14 cellular contexts compared by ENCODE assay signal in the genomic region with DNA sequence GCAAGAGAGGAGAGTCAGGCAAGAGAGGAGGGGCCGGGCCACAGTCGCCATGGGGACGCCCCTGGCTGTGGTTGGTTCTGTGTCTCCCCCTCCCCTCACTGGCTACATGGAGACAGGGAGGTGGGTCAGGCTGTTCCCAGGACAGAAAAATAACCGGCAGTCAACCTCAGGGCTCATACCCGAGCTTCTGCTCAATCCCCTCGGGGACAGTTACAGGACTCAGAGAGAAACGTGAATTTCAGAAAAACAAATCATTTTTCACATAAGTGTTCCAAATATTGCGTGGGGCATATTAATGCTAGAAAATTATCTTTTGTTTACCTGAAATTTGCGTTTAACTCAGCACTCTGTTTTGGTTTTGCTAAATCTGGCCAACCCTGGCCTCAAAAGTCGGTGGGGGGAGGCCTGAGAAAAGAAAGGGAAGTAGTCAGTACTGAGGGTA. TPM values are rescaled to one million over a fixed set of nuclear protein-coding genes. Genes with fewer than 3 reads are reported as not detected.
DNase-seq lines count a peak whose midpoint lies in the region; ATAC-seq and TF ChIP-seq lines count a peak whose summit lies in the region.
"Had no signal": no experiment of that assay in that cellular context is flagged by ENCODE, and none has a peak within 500 bp of the region (broad histone marks: within the 10 kb centered on the region; RNA-seq: fewer than 3 reads in every experiment).

No MANE protein-coding gene starts in this region.

- TF ChIP-seq POLR2A in esophagus muscularis mucosa (IDR thresholded peaks at IDR 0.05; ENCODE audit: low read depth): no peak

- peak overlapping the region; percentile 53 to 77 (median 55); a peak in 3 of 7 replicates for H3K27ac Mint-ChIP-seq in H9
- H3K27ac Mint-ChIP-seq: activated CD4-positive, alpha-beta T cell treated with anti-CD3 and anti-CD28 coated beads, Interleukin-2, amount 10 ng/mL, durations not matched to agents 7 days and 5 days; natural killer cell treated with Interleukin-12 subunit alpha and Interleukin-12 subunit beta and Interleukin-15 and Interleukin-18, amount 100 ng/mL, for 72 hours; stimulated activated naive CD8-positive, alpha-beta T cell treated with anti-CD3 and anti-CD28 coated beads, Interleukin-15, Interleukin-2, amounts not matched to agents 100 ng/mL and 50 ng/mL, for 24 hours had no signal

- CTCF ChIA-PET in PC-9 (lab: Charles Lee): interaction anchor here (0.6 kb wide), 1 partner anchor 28 kb away, joined by 3 read pairs; no protein-coding TSS in a partner anchor

- no peak overlapping the region for H4K91ac ChIP-seq in H9 (ENCODE audit: insufficient read length, low read depth, low read length)

- no peak overlapping the region for H4K5ac ChIP-seq in H9 (ENCODE audit: insufficient read length, low read depth, low read length)

- H2BK5ac ChIP-seq in H9 (ENCODE audit: insufficient read length, low read length): no peak overlapping the region

- TSS peak; percentile 29 for BruUV-seq in PC-9 (replicated peaks; lab: Mats Ljungman, UMichigan)

- POLR2A ChIA-PET in PC-9 (lab: Charles Lee; ENCODE audit: unreplicated experiment): interaction anchor here (0.6 kb wide), 1 partner anchor 34 kb away, joined by 4 read pairs; no protein-coding TSS in a partner anchor

- no peak overlapping the region for H3K18ac ChIP-seq in H9 (ENCODE audit: insufficient read length, low read depth, low read length)

- H3K36me3 ChIP-seq in PC-9 (ENCODE audit: low read depth): peaks cover 25% of the 10 kb centered on the region; the same call in 1 of the 2 replicates
- peaks cover 18 to 57% (median 35%) of the 10 kb centered on the region in 4 donors for H3K36me3 ChIP-seq in esophagus muscularis mucosa

- H2BK120ac ChIP-seq in H9 (ENCODE audit: low read depth, low read length, poor library complexity, severe bottlenecking): no peak overlapping the region

- H3K79me2 ChIP-seq in H9 (ENCODE audit: insufficient read depth, low read length) (no peaks in the 10 kb centered on the region), PC-9 (ENCODE audit: low read depth) (peaks cover 59% of the 10 kb centered on the region)

- H2AFZ ChIP-seq in H9 (ENCODE audit: low read length): no peak overlapping the region
- H2AFZ ChIP-seq in PC-9: no peak overlapping the region

- H3K9ac ChIP-seq in H9 (ENCODE audit: extremely low read depth, insufficient read length, low read length): no peak overlapping the region

- intact Hi-C loops in PC-9 (cut with micrococcal nuclease; ENCODE audit: unreplicated experiment): no loop called here
- intact Hi-C loops in esophagus muscularis mucosa (cut with DNase I): no loop called here

- no peaks in the 10 kb centered on the region for H3K9me3 Mint-ChIP-seq in H9
- H3K9me3 Mint-ChIP-seq: activated CD4-positive, alpha-beta T cell treated with anti-CD3 and anti-CD28 coated beads, Interleukin-2, amount 10 ng/mL, durations not matched to agents 7 days and 5 days; natural killer cell treated with Interleukin-12 subunit alpha and Interleukin-12 subunit beta and Interleukin-15 and Interleukin-18, amount 100 ng/mL, for 72 hours; stimulated activated naive CD8-positive, alpha-beta T cell treated with anti-CD3 and anti-CD28 coated beads, Interleukin-15, Interleukin-2, amounts not matched to agents 100 ng/mL and 50 ng/mL, for 24 hours had no signal

- no CpG with 5 or more reads among the region's 10 CpGs for WGBS in H9 (ENCODE audit: extremely low coverage, insufficient read length, low lambda C conversion rate)
- 65% methylated on average over 10 of the region's 10 CpGs for WGBS in esophagus muscularis mucosa

- no peak overlapping the region; the same call in 1 of the 2 replicates for H3K14ac ChIP-seq in H9 (ENCODE audit: insufficient read depth, low read length)

- no peak overlapping the region for H3K4ac ChIP-seq in H9 (ENCODE audit: low read depth, low read length)

- H3K79me1 ChIP-seq in H9 (ENCODE audit: insufficient read depth, low read depth, low read length, poor library complexity, severe bottlenecking): no peaks in the 10 kb centered on the region

- no peak for TF ChIP-seq EP300 in esophagus muscularis mucosa (IDR thresholded peaks at IDR 0.05)

- H3K9me2 ChIP-seq in PC-9 (ENCODE audit: insufficient read depth): no peaks in the 10 kb centered on the region

- H4K20me1 ChIP-seq in H9 (ENCODE audit: control insufficient read depth, insufficient read depth, insufficient read length) (no peaks in the 10 kb centered on the region), PC-9 (ENCODE audit: insufficient read depth) (peaks cover 48% of the 10 kb centered on the region)

- no peak overlapping the region for H3K4me3 Mint-ChIP-seq in H9
- H3K4me3 Mint-ChIP-seq: activated CD4-positive, alpha-beta T cell treated with anti-CD3 and anti-CD28 coated beads, Interleukin-2, amount 10 ng/mL, durations not matched to agents 7 days and 5 days; natural killer cell treated with Interleukin-12 subunit alpha and Interleukin-12 subunit beta and Interleukin-15 and Interleukin-18, amount 100 ng/mL, for 72 hours; stimulated activated naive CD8-positive, alpha-beta T cell treated with anti-CD3 and anti-CD28 coated beads, Interleukin-15, Interleukin-2, amounts not matched to agents 100 ng/mL and 50 ng/mL, for 24 hours had no signal

- H4K8ac ChIP-seq in H9 (replicated peaks; ENCODE audit: insufficient read length, low read depth, low read length): no peak overlapping the region

- H3K4me1 Mint-ChIP-seq in H9: peaks cover 33 to 41% of the 10 kb centered on the region in 2 experiments
- H3K4me1 Mint-ChIP-seq: activated CD4-positive, alpha-beta T cell treated with anti-CD3 and anti-CD28 coated beads, Interleukin-2, amount 10 ng/mL, durations not matched to agents 7 days and 5 days had no signal

- no peaks in the 10 kb centered on the region for H3K23me2 ChIP-seq in H9 (ENCODE audit: insufficient read length, low read depth, low read length, poor library complexity, severe bottlenecking)

- H3K27me3 ChIP-seq in H9 (ENCODE audit: insufficient read depth, low read length) (no peaks in the 10 kb centered on the region), PC-9 (ENCODE audit: insufficient read depth, low read depth) (no peaks in the 10 kb centered on the region), esophagus muscularis mucosa (no peaks in the 10 kb centered on the region)
- H3K27me3 ChIP-seq: SJSA1 had no signal

- H3K4me1 ChIP-seq in H9 (ENCODE audit: insufficient read depth, low read length) (peaks cover 3% of the 10 kb centered on the region; the same call in 1 of the 2 replicates), PC-9 (replicated peaks; ENCODE audit: insufficient read depth) (peaks cover 22% of the 10 kb centered on the region), esophagus muscularis mucosa (peaks cover 70 to 90% (median 77%) of the 10 kb centered on the region in 4 donors)

- H3T11ph ChIP-seq in H9 (ENCODE audit: low read length): no peak overlapping the region

- H3K4me2 ChIP-seq in H9 (ENCODE audit: insufficient read depth, insufficient read length, low read length): no peak overlapping the region
- no peak overlapping the region for H3K4me2 ChIP-seq in PC-9

- H3K36me3 Mint-ChIP-seq in H9 (ENCODE audit: insufficient read depth in 1 of 3, low read depth in 3 of 3): peaks cover 2 to 9% (median 7%) of the 10 kb centered on the region in 3 experiments; a peak in 6 of 7 replicates
- H3K36me3 Mint-ChIP-seq: natural killer cell treated with Interleukin-12 subunit alpha and Interleukin-12 subunit beta and Interleukin-15 and Interleukin-18, amount 100 ng/mL, for 72 hours had no signal

- no peak for ATAC-seq in GM18520 (IDR thresholded peaks at IDR 0.05; ENCODE audit: unreplicated experiment)
- ATAC-seq in left lobe of liver: no peak
- ATAC-seq: natural killer cell treated with Interleukin-12 subunit alpha and Interleukin-12 subunit beta and Interleukin-15 and Interleukin-18, amount 100 ng/mL, for 72 hours had no signal

- H2BK20ac ChIP-seq in H9 (ENCODE audit: low read depth, low read length, poor library complexity, severe bottlenecking): no peak overlapping the region

- no peak overlapping the region for H2AK5ac ChIP-seq in H9 (ENCODE audit: insufficient read length, low read length)

- H3K23ac ChIP-seq in H9 (ENCODE audit: insufficient read length, low read depth, low read length): no peak overlapping the region

- no peak overlapping the region for H3K27ac ChIP-seq in H9 (ENCODE audit: insufficient read length, low read depth, low read length)
- H3K27ac ChIP-seq in PC-9: no peak overlapping the region
- peak overlapping the region; percentile 51 to 80 (median 76) for H3K27ac ChIP-seq in esophagus muscularis mucosa (replicated peaks in 1 of 4)
- H3K27ac ChIP-seq: SJSA1 had no signal

- no peak overlapping the region for H3K4me3 ChIP-seq in PC-9
- no peak overlapping the region for H3K4me3 ChIP-seq in esophagus muscularis mucosa
- H3K4me3 ChIP-seq: SJSA1 had no signal

- H3F3A ChIP-seq in PC-9 (ENCODE audit: insufficient read depth, low read depth): peaks cover 35% of the 10 kb centered on the region

- no peaks in the 10 kb centered on the region for H3K27me3 Mint-ChIP-seq in H9 (ENCODE audit: low read depth)
- H3K27me3 Mint-ChIP-seq: activated CD4-positive, alpha-beta T cell treated with anti-CD3 and anti-CD28 coated beads, Interleukin-2, amount 10 ng/mL, durations not matched to agents 7 days and 5 days; stimulated activated naive CD8-positive, alpha-beta T cell treated with anti-CD3 and anti-CD28 coated beads, Interleukin-15, Interleukin-2, amounts not matched to agents 100 ng/mL and 50 ng/mL, for 24 hours had no signal

- no peak overlapping the region for H2BK15ac ChIP-seq in H9 (ENCODE audit: low read depth, low read length)

- TF ChIP-seq CTCF in H9 (conservative IDR thresholded peaks at IDR 0.05) (no peak), PC-9 (conservative IDR thresholded peaks at IDR 0.05) (no peak), esophagus muscularis mucosa (IDR thresholded peaks at IDR 0.05) (no peak)

- H3K9me3 ChIP-seq in H9 (ENCODE audit: control insufficient read depth, low read depth, low read length) (no peaks in the 10 kb centered on the region), PC-9 (ENCODE audit: insufficient read depth, low read depth) (no peaks in the 10 kb centered on the region), esophagus muscularis mucosa (no peaks in the 10 kb centered on the region)
- H3K9me3 ChIP-seq: SJSA1 had no signal

- H2BK12ac ChIP-seq in H9 (ENCODE audit: insufficient read length, low read depth, low read length): no peak overlapping the region

- DNase-seq in H9 (peak; percentile 95), PC-9 (no peak), esophagus muscularis mucosa (ENCODE audit: extremely low spot score) (no peak), retina (peak; percentile 74), cortex of kidney (lab: John Stamatoyannopoulos, UW) (no peak), NCI-H2081 (lab: John Stamatoyannopoulos, UW) (no peak), left lobe of liver (ENCODE audit: low spot score) (no peak)
- DNase-seq: activated CD4-positive, alpha-beta T cell treated with anti-CD3 and anti-CD28 coated beads, Interleukin-2, amount 10 ng/mL, durations not matched to agents 7 days and 5 days; activated naive CD4-positive, alpha-beta T cell; NCI-H2107 had no signal

- no peak overlapping the region for H3K56ac ChIP-seq in H9 (ENCODE audit: insufficient read length, low read depth, low read length)

RNA-seq across cellular contexts. Expression of a gene that starts 22.2 kb away (rescaled TPM):
- total RNA-seq in H9 (2021): not detected in 2 replicates
- total RNA-seq in PC-9 (2021): 0.52 TPM in 1 of 2 replicates, not detected in the other
- not detected for total RNA-seq in esophagus muscularis mucosa
- total RNA-seq in left lobe of liver: 0.13 TPM
- total RNA-seq: activated CD4-positive, alpha-beta T cell treated with anti-CD3 and anti-CD28 coated beads, Interleukin-2, amount 10 ng/mL, durations not matched to agents 7 days and 5 days; natural killer cell treated with Interleukin-12 subunit alpha and Interleukin-12 subunit beta and Interleukin-15 and Interleukin-18, amount 100 ng/mL, for 72 hours had no signal

RNA-seq across cellular contexts. Expression of a gene that starts 27.9 kb away (rescaled TPM):
- total RNA-seq in H9 (2021) (27.1 and 28.2 TPM in 2 replicates), PC-9 (2021) (48.4 and 52.0 TPM in 2 replicates), esophagus muscularis mucosa (100 to 1,000 TPM in 2 of 4 donors, 10 to 100 TPM in 2; 48.6 to 129 (median 104) TPM), left lobe of liver (35.5 TPM)

Comparison
In these comparisons a context has a peak if more than half of its experiments do, and no peak if none do; other contexts are left out.
1. DNase-seq: peak in H9 (single experiment) and retina (single experiment); none in PC-9 (0 of 2), esophagus muscularis mucosa (single experiment), cortex of kidney (single experiment), NCI-H2081 (0 of 2) and left lobe of liver (single experiment).
2. H3K27ac ChIP-seq: peak in esophagus muscularis mucosa (4 of 4); none in H9 (single experiment) and PC-9 (single experiment).